ENCODE assay signal across 12 cellular contexts in the genomic region with DNA sequence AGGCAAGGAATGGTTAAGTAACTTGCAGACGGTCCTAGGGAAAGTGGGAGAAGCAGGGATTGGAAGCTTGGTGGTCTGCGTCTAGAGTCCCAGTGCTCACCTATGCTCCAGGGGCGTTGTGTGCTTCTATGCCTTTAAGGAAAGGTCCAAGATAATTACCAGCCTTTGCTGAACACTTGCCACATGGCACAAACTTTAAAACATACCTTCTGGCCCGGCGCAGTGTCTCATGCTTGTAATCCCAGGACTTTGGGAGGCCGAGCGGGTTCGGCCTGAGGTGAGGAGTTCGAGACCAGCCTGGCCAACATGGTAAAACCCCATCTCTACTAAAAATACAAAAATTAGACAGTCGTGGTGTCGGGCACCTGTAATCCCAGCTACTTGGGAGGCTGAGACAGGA. TPM values are rescaled to one million over a fixed set of nuclear protein-coding genes. Genes with fewer than 3 reads are reported as not detected.
DNase-seq lines count a peak whose midpoint lies in the region; ATAC-seq and TF ChIP-seq lines count a peak whose summit lies in the region.
"Had no signal": no experiment of that assay in that cellular context is flagged by ENCODE, and none has a peak within 500 bp of the region (broad histone marks: within the 10 kb centered on the region; RNA-seq: fewer than 3 reads in every experiment).

No MANE protein-coding gene starts in this region.

- no peak for TF ChIP-seq CTCF in RWPE1 (conservative IDR thresholded peaks at IDR 0.05; ENCODE audit: low read depth)
- TF ChIP-seq CTCF in glutamatergic neuron (IDR thresholded peaks at IDR 0.05; ENCODE audit: partially characterized antibody, unreplicated experiment): no peak

- H3K27ac Mint-ChIP-seq in T-helper 1 cell treated with Interleukin-12 subunit alpha and Interleukin-12 subunit beta and Interleukin-4 antibody, amounts not matched to agents 30 μg/mL and 1 μg/mL, for 36 hours: peak overlapping the region; percentile 31
- H3K27ac Mint-ChIP-seq in glutamatergic neuron (ENCODE audit: unreplicated experiment): no peak overlapping the region
- H3K27ac Mint-ChIP-seq in stimulated activated effector memory CD8-positive, alpha-beta T cell treated with anti-CD3 and anti-CD28 coated beads, Interleukin-12 subunit alpha, Interleukin-12 subunit beta, amount 100 ng/mL, for 72 hours: peak overlapping the region; percentile 100

- POLR2A ChIA-PET in RWPE1 (lab: Yijun Ruan, JAX; ENCODE audit: low non-redundant PET): no interaction called here

- H3K9me3 Mint-ChIP-seq in T-helper 1 cell treated with Interleukin-12 subunit alpha and Interleukin-12 subunit beta and Interleukin-4 antibody, amounts not matched to agents 30 μg/mL and 1 μg/mL, for 36 hours: no peaks in the 10 kb centered on the region
- H3K9me3 Mint-ChIP-seq in glutamatergic neuron (ENCODE audit: unreplicated experiment): peaks cover 14% of the 10 kb centered on the region
- no peaks in the 10 kb centered on the region for H3K9me3 Mint-ChIP-seq in stimulated activated effector memory CD8-positive, alpha-beta T cell treated with anti-CD3 and anti-CD28 coated beads, Interleukin-12 subunit alpha, Interleukin-12 subunit beta, amount 100 ng/mL, for 72 hours

- peaks cover 36% of the 10 kb centered on the region for H3K4me1 Mint-ChIP-seq in T-helper 1 cell treated with Interleukin-12 subunit alpha and Interleukin-12 subunit beta and Interleukin-4 antibody, amounts not matched to agents 30 μg/mL and 1 μg/mL, for 36 hours (ENCODE audit: low read depth)
- H3K4me1 Mint-ChIP-seq in glutamatergic neuron (ENCODE audit: low read depth, unreplicated experiment): peaks cover 19% of the 10 kb centered on the region
- H3K4me1 Mint-ChIP-seq in stimulated activated effector memory CD8-positive, alpha-beta T cell treated with anti-CD3 and anti-CD28 coated beads, Interleukin-12 subunit alpha, Interleukin-12 subunit beta, amount 100 ng/mL, for 72 hours: peaks cover 66% of the 10 kb centered on the region

- H3K36me3 Mint-ChIP-seq in T-helper 1 cell treated with Interleukin-12 subunit alpha and Interleukin-12 subunit beta and Interleukin-4 antibody, amounts not matched to agents 30 μg/mL and 1 μg/mL, for 36 hours (ENCODE audit: low read depth): peaks cover 13% of the 10 kb centered on the region
- no peaks in the 10 kb centered on the region for H3K36me3 Mint-ChIP-seq in glutamatergic neuron (ENCODE audit: unreplicated experiment)
- peaks cover 94% of the 10 kb centered on the region for H3K36me3 Mint-ChIP-seq in stimulated activated effector memory CD8-positive, alpha-beta T cell treated with anti-CD3 and anti-CD28 coated beads, Interleukin-12 subunit alpha, Interleukin-12 subunit beta, amount 100 ng/mL, for 72 hours

- peak overlapping the region; percentile 100 for H3K27ac ChIP-seq in RWPE1
- H3K27ac ChIP-seq: Peyer's patch had no signal

- H3K27me3 Mint-ChIP-seq in T-helper 1 cell treated with Interleukin-12 subunit alpha and Interleukin-12 subunit beta and Interleukin-4 antibody, amounts not matched to agents 30 μg/mL and 1 μg/mL, for 36 hours (ENCODE audit: low read depth): no peaks in the 10 kb centered on the region
- peaks cover 13% of the 10 kb centered on the region for H3K27me3 Mint-ChIP-seq in glutamatergic neuron (ENCODE audit: unreplicated experiment)

- DNase-seq in T-helper 1 cell (no peak), RWPE1 (ENCODE audit: low spot score) (no peak), glutamatergic neuron (no peak), medulla oblongata (ENCODE audit: extremely low spot score) (no peak), NCI-H2107 treated with DMSO at 0.1 percent for 48 hours (lab: John Stamatoyannopoulos, UW; ENCODE audit: unreplicated experiment) (no peak), 8988T (no peak)
- DNase-seq in stimulated activated effector memory CD8-positive, alpha-beta T cell treated with anti-CD3 and anti-CD28 coated beads, Interleukin-12 subunit alpha, Interleukin-12 subunit beta, amount 100 ng/mL, for 72 hours (ENCODE audit: low spot score in 2 of 2): no peak
- DNase-seq: left lung; NCI-H1436 treated with DMSO at 0.1 percent for 48 hours; Peyer's patch; stimulated activated naive CD4-positive, alpha-beta T cell had no signal

- CTCF ChIA-PET in RWPE1 (lab: Yijun Ruan, JAX): no interaction called here

- no peak for ATAC-seq in stimulated activated effector memory CD8-positive, alpha-beta T cell treated with anti-CD3 and anti-CD28 coated beads, Interleukin-12 subunit alpha, Interleukin-12 subunit beta, amount 100 ng/mL, for 72 hours
- ATAC-seq: left lung had no signal

- H3K4me3 Mint-ChIP-seq in T-helper 1 cell treated with Interleukin-12 subunit alpha and Interleukin-12 subunit beta and Interleukin-4 antibody, amounts not matched to agents 30 μg/mL and 1 μg/mL, for 36 hours: no peak overlapping the region
- peak overlapping the region; percentile 20 for H3K4me3 Mint-ChIP-seq in glutamatergic neuron (ENCODE audit: unreplicated experiment)
- peak overlapping the region; percentile 78 for H3K4me3 Mint-ChIP-seq in stimulated activated effector memory CD8-positive, alpha-beta T cell treated with anti-CD3 and anti-CD28 coated beads, Interleukin-12 subunit alpha, Interleukin-12 subunit beta, amount 100 ng/mL, for 72 hours

RNA-seq across cellular contexts. Expression of a gene that starts 2.3 kb away (rescaled TPM):
- 52.8 TPM for total RNA-seq in glutamatergic neuron (ENCODE audit: unreplicated experiment)

RNA-seq across cellular contexts. Expression of a gene that starts 28.1 kb away (rescaled TPM):
- 1.1 TPM for total RNA-seq in glutamatergic neuron (ENCODE audit: unreplicated experiment)
- total RNA-seq: Peyer's patch had no signal

RNA-seq across cellular contexts. Expression of a gene that starts 36.9 kb away (rescaled TPM):
- 148 TPM for total RNA-seq in glutamatergic neuron (ENCODE audit: unreplicated experiment)

RNA-seq across cellular contexts. Expression of a gene that starts 58.6 kb away (rescaled TPM):
- 4.4 TPM for total RNA-seq in glutamatergic neuron (ENCODE audit: unreplicated experiment)
